ENCODE assay signal across 23 cellular contexts in the genomic region with DNA sequence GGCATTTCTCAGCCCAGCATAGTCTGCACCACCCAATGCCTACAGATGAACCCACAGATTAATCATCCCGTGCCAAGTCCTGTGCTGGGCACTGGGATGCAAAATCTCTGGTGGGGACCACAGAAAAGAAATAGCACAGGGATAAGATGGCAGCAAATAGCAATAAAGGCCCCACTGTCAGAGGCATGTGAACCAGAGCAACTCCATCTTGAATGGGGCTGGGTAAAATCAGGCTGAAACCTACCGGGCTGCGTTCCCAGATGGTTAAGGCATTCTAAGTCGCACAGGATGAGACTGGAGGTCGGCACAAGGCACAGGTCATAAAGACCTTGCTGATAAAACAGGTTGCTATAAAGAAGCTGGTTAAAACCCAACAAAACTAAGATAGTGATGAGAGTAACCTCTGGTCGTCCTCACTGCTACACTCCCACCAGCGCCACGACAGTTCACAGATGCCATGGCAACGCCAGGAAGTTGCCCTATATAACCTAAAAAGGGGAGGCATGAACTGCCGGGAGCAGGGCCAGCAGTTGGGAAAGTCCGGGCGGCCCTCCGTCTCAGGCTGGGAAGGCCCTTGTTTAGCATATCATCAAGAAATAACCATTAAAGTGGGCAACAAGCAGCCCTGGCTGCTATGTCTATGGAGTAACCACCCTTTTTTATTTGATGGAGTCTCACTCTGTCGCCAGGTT.
DNase-seq lines count a peak whose midpoint lies in the region; ATAC-seq and TF ChIP-seq lines count a peak whose summit lies in the region.
"Had no signal": no experiment of that assay in that cellular context is flagged by ENCODE, and none has a peak within 500 bp of the region (broad histone marks: within the 10 kb centered on the region; RNA-seq: fewer than 3 reads in every experiment).

No MANE protein-coding gene starts in this region.

- H3K4me1 ChIP-seq in H9 (ENCODE audit: insufficient read depth, low read length) (peaks cover 6% of the 10 kb centered on the region; the same call in 1 of the 2 replicates), mesendoderm (ENCODE audit: control insufficient read depth, low read depth, low read length) (peaks cover 22% of the 10 kb centered on the region), tibial artery (peaks cover 0 to 15% (median 0%) of the 10 kb centered on the region in 4 donors), PC-3 (ENCODE audit: insufficient read depth, low read length) (no peaks in the 10 kb centered on the region)
- H3K4me1 ChIP-seq: breast epithelium, colonic mucosa had no signal

- no peak overlapping the region for H2BK12ac ChIP-seq in H9 (ENCODE audit: insufficient read length, low read depth, low read length)

- H3K27me3 Mint-ChIP-seq in H9 (ENCODE audit: low read depth): peaks cover 32% of the 10 kb centered on the region

- H3K9me3 Mint-ChIP-seq in H9: no peaks in the 10 kb centered on the region; a peak in 1 of 5 replicates
- H3K9me3 Mint-ChIP-seq: activated T-cell treated with anti-CD3 and anti-CD28 coated beads, Interleukin-2, amount 50 U/mL, for 24 hours; CD4-positive, alpha-beta T cell; stimulated activated naive CD8-positive, alpha-beta T cell treated with anti-CD3 and anti-CD28 coated beads, Interleukin-15, Interleukin-2, amounts not matched to agents 100 ng/mL and 50 ng/mL, for 24 hours had no signal

- POLR2A ChIA-PET in PC-3 (lab: Charles Lee; ENCODE audit: unreplicated experiment): no interaction called here

- no peaks in the 10 kb centered on the region for H3K9me3 ChIP-seq in H9 (ENCODE audit: control insufficient read depth, low read depth, low read length)
- H3K9me3 ChIP-seq in tibial artery: no peaks in the 10 kb centered on the region
- H3K9me3 ChIP-seq in PC-3 (ENCODE audit: low read length): no peaks in the 10 kb centered on the region
- H3K9me3 ChIP-seq: breast epithelium, colonic mucosa, pancreas, SJSA1, thyroid gland had no signal

- H3K36me3 ChIP-seq in mesendoderm (ENCODE audit: control insufficient read depth, insufficient read depth, low read length) (no peaks in the 10 kb centered on the region), tibial artery (no peaks in the 10 kb centered on the region), PC-3 (ENCODE audit: low read depth, low read length) (no peaks in the 10 kb centered on the region)
- H3K36me3 ChIP-seq: breast epithelium, colonic mucosa, pancreas, SJSA1, thyroid gland had no signal

- H4K91ac ChIP-seq in H9 (ENCODE audit: insufficient read length, low read depth, low read length): no peak overlapping the region

- no peak for DNase-seq in H9
- peak; percentile 70 for DNase-seq in coronary artery (ENCODE audit: low spot score)
- no peak for DNase-seq in mesendoderm
- DNase-seq in tibial artery: peak in 1 of 2 donors; percentile 82
- no peak for DNase-seq in DMS53 treated with DMSO at 0.1 percent for 48 hours (lab: John Stamatoyannopoulos, UW; ENCODE audit: unreplicated experiment)
- DNase-seq in amniotic stem cell (lab: John Stamatoyannopoulos, UW): no peak
- DNase-seq in PC-3: no peak
- DNase-seq: activated CD4-positive, alpha-beta T cell treated with anti-CD3 and anti-CD28 coated beads for 36 hours; activated CD8-positive, alpha-beta memory T cell treated with anti-CD3 and anti-CD28 coated beads for 24 hours; activated gamma-delta T cell treated with Interleukin-2 at 50 U/mL for 16 hours; activated T-cell treated with anti-CD3 and anti-CD28 coated beads, Interleukin-2, amount 50 U/mL, for 24 hours; CD4-positive, alpha-beta T cell; colonic mucosa; GOT3; NCI-H1048; NCI-H187; NCI-H526; pancreas had no signal

- H2BK20ac ChIP-seq in H9 (ENCODE audit: low read depth, low read length, poor library complexity, severe bottlenecking): no peak overlapping the region

- H3K4me2 ChIP-seq in H9 (ENCODE audit: insufficient read depth, insufficient read length, low read length) (no peak overlapping the region), mesendoderm (ENCODE audit: low read length) (no peak overlapping the region), PC-3 (ENCODE audit: low read length) (no peak overlapping the region)

- no peak overlapping the region for H2BK5ac ChIP-seq in H9 (ENCODE audit: insufficient read length, low read length)
- no peak overlapping the region for H2BK5ac ChIP-seq in mesendoderm (ENCODE audit: low read length)

- H3K79me1 ChIP-seq in H9 (ENCODE audit: insufficient read depth, low read depth, low read length, poor library complexity, severe bottlenecking) (no peaks in the 10 kb centered on the region), mesendoderm (ENCODE audit: low read length) (no peaks in the 10 kb centered on the region)

- H4K8ac ChIP-seq in H9 (replicated peaks; ENCODE audit: insufficient read length, low read depth, low read length) (no peak overlapping the region), mesendoderm (ENCODE audit: low read depth, low read length) (no peak overlapping the region)

- H3K4me3 ChIP-seq in coronary artery: no peak overlapping the region
- H3K4me3 ChIP-seq in mesendoderm (ENCODE audit: low read length): no peak overlapping the region
- H3K4me3 ChIP-seq in tibial artery: no peak overlapping the region
- H3K4me3 ChIP-seq in PC-3 (ENCODE audit: low read length): no peak overlapping the region
- H3K4me3 ChIP-seq: breast epithelium, colonic mucosa, pancreas, SJSA1, thyroid gland had no signal

- no peak overlapping the region for H3K56ac ChIP-seq in H9 (ENCODE audit: insufficient read length, low read depth, low read length)
- H3K56ac ChIP-seq in mesendoderm (ENCODE audit: low read length): peak overlapping the region; percentile 46

- H3K4me1 Mint-ChIP-seq in H9: peaks cover 40 to 60% of the 10 kb centered on the region in 2 experiments
- H3K4me1 Mint-ChIP-seq: activated CD4-positive, alpha-beta T cell treated with anti-CD3 and anti-CD28 coated beads for 36 hours had no signal

- H4K20me1 ChIP-seq in H9 (ENCODE audit: control insufficient read depth, insufficient read depth, insufficient read length) (no peaks in the 10 kb centered on the region), PC-3 (ENCODE audit: low read length) (no peaks in the 10 kb centered on the region)

- H3K27ac ChIP-seq in H9 (ENCODE audit: insufficient read length, low read depth, low read length): no peak overlapping the region
- no peak overlapping the region for H3K27ac ChIP-seq in coronary artery
- H3K27ac ChIP-seq in mesendoderm (ENCODE audit: low read depth, low read length): no peak overlapping the region
- H3K27ac ChIP-seq in tibial artery: peak overlapping the region; percentile 8 to 39
- no peak overlapping the region for H3K27ac ChIP-seq in PC-3 (ENCODE audit: low read length)
- H3K27ac ChIP-seq: colonic mucosa, SJSA1, thyroid gland had no signal

- H3K23ac ChIP-seq in H9 (ENCODE audit: insufficient read length, low read depth, low read length) (no peak overlapping the region), mesendoderm (ENCODE audit: low read length) (no peak overlapping the region)

- no peak overlapping the region for H3K4me3 Mint-ChIP-seq in H9
- H3K4me3 Mint-ChIP-seq: activated CD4-positive, alpha-beta T cell treated with anti-CD3 and anti-CD28 coated beads for 36 hours; activated T-cell treated with anti-CD3 and anti-CD28 coated beads, Interleukin-2, amount 50 U/mL, for 24 hours; CD4-positive, alpha-beta T cell; stimulated activated naive CD8-positive, alpha-beta T cell treated with anti-CD3 and anti-CD28 coated beads, Interleukin-15, Interleukin-2, amounts not matched to agents 100 ng/mL and 50 ng/mL, for 24 hours had no signal

- intact Hi-C loops in tibial artery (cut with DNase I; ENCODE audit: low total_unique reads): no loop called here
- intact Hi-C loops in PC-3 (cut with micrococcal nuclease): no loop called here

- no peak for ATAC-seq in PC-3
- ATAC-seq: activated CD4-positive, alpha-beta T cell treated with anti-CD3 and anti-CD28 coated beads for 36 hours; right cardiac atrium had no signal

- no peak overlapping the region for H3K27ac Mint-ChIP-seq in H9
- H3K27ac Mint-ChIP-seq: activated CD4-positive, alpha-beta T cell treated with anti-CD3 and anti-CD28 coated beads for 36 hours; activated T-cell treated with anti-CD3 and anti-CD28 coated beads, Interleukin-2, amount 50 U/mL, for 24 hours; CD4-positive, alpha-beta T cell; stimulated activated naive CD8-positive, alpha-beta T cell treated with anti-CD3 and anti-CD28 coated beads, Interleukin-15, Interleukin-2, amounts not matched to agents 100 ng/mL and 50 ng/mL, for 24 hours had no signal

- H4K5ac ChIP-seq in H9 (ENCODE audit: insufficient read length, low read depth, low read length) (no peak overlapping the region), mesendoderm (ENCODE audit: low read length) (no peak overlapping the region)

- no peaks in the 10 kb centered on the region for H3K79me2 ChIP-seq in H9 (ENCODE audit: insufficient read depth, low read length)
- no peaks in the 10 kb centered on the region for H3K79me2 ChIP-seq in mesendoderm (ENCODE audit: control insufficient read depth, insufficient read depth, low read length)
- no peaks in the 10 kb centered on the region for H3K79me2 ChIP-seq in PC-3 (ENCODE audit: low read length)

- no peaks in the 10 kb centered on the region for H3K9me2 ChIP-seq in PC-3 (replicated peaks; ENCODE audit: low read length)

- CTCF ChIA-PET in PC-3 (lab: Charles Lee): no interaction called here

- no peak overlapping the region; the same call in 1 of the 2 replicates for H3K14ac ChIP-seq in H9 (ENCODE audit: insufficient read depth, low read length)

- no peak overlapping the region for H3T11ph ChIP-seq in H9 (ENCODE audit: low read length)

- H3K27me3 ChIP-seq in H9 (ENCODE audit: insufficient read depth, low read length): peaks cover under 1% of the 10 kb centered on the region; the same call in 1 of the 2 replicates
- no peaks in the 10 kb centered on the region for H3K27me3 ChIP-seq in mesendoderm (ENCODE audit: insufficient read depth, low read length, poor library complexity)
- no peaks in the 10 kb centered on the region for H3K27me3 ChIP-seq in tibial artery
- no peaks in the 10 kb centered on the region for H3K27me3 ChIP-seq in PC-3 (ENCODE audit: low read length)
- H3K27me3 ChIP-seq: breast epithelium, pancreas, SJSA1, thyroid gland had no signal

- no CpG with 5 or more reads among the region's 14 CpGs for WGBS in H9 (ENCODE audit: extremely low coverage, insufficient read length, low lambda C conversion rate)
- WGBS in mesendoderm (ENCODE audit: extremely low coverage, insufficient coverage, low lambda C conversion rate): no CpG with 5 or more reads among the region's 14 CpGs

- no peak overlapping the region for H2AFZ ChIP-seq in H9 (ENCODE audit: low read length)
- H2AFZ ChIP-seq in PC-3 (ENCODE audit: low read length): no peak overlapping the region

- H3K23me2 ChIP-seq in H9 (ENCODE audit: insufficient read length, low read depth, low read length, poor library complexity, severe bottlenecking): peaks cover 5% of the 10 kb centered on the region

- H3K18ac ChIP-seq in H9 (ENCODE audit: insufficient read length, low read depth, low read length) (peak overlapping the region; percentile 15), mesendoderm (ENCODE audit: low read length) (no peak overlapping the region)

- no peak for TF ChIP-seq CTCF in H9 (conservative IDR thresholded peaks at IDR 0.05)
- TF ChIP-seq CTCF in coronary artery (IDR thresholded peaks at IDR 0.05): no peak
- TF ChIP-seq CTCF in tibial artery (IDR thresholded peaks at IDR 0.05): no peak
- no peak for TF ChIP-seq CTCF in PC-3 (conservative IDR thresholded peaks at IDR 0.05; ENCODE audit: low read depth, low read length)

- H2BK15ac ChIP-seq in H9 (ENCODE audit: low read depth, low read length) (no peak overlapping the region), mesendoderm (replicated peaks; ENCODE audit: low read depth) (no peak overlapping the region)

- BruUV-seq in PC-3 (replicated peaks; lab: Mats Ljungman, UMichigan): no TSS peak

- no peak overlapping the region for H2AK5ac ChIP-seq in H9 (ENCODE audit: insufficient read length, low read length)
- H2AK5ac ChIP-seq in mesendoderm (ENCODE audit: low read length): peak overlapping the region; percentile 22

- no peak overlapping the region for H2BK120ac ChIP-seq in H9 (ENCODE audit: low read depth, low read length, poor library complexity, severe bottlenecking)
- H2BK120ac ChIP-seq in mesendoderm (ENCODE audit: low read depth, low read length): no peak overlapping the region

- H3K36me3 Mint-ChIP-seq in H9 (ENCODE audit: insufficient read depth in 1 of 3, low read depth in 3 of 3): no peaks in the 10 kb centered on the region; a peak in 1 of 7 replicates

- H3K4ac ChIP-seq in H9 (ENCODE audit: low read depth, low read length) (no peak overlapping the region), mesendoderm (ENCODE audit: low read depth, low read length) (no peak overlapping the region)

- H3K9ac ChIP-seq in H9 (ENCODE audit: extremely low read depth, insufficient read length, low read length) (no peak overlapping the region), mesendoderm (ENCODE audit: low read length) (no peak overlapping the region), PC-3 (ENCODE audit: low read length) (no peak overlapping the region)

- no peaks in the 10 kb centered on the region for H3F3A ChIP-seq in PC-3 (ENCODE audit: low read length, unreplicated experiment)

Comparison
In these comparisons a context has a peak if more than half of its experiments do, and no peak if none do; other contexts are left out.
1. H3K27ac ChIP-seq: peak in tibial artery (2 of 2); none in H9 (single experiment), coronary artery (0 of 2), mesendoderm (single experiment) and PC-3 (single experiment).